ENCODE assay signal across 8 cellular contexts in the genomic region with DNA sequence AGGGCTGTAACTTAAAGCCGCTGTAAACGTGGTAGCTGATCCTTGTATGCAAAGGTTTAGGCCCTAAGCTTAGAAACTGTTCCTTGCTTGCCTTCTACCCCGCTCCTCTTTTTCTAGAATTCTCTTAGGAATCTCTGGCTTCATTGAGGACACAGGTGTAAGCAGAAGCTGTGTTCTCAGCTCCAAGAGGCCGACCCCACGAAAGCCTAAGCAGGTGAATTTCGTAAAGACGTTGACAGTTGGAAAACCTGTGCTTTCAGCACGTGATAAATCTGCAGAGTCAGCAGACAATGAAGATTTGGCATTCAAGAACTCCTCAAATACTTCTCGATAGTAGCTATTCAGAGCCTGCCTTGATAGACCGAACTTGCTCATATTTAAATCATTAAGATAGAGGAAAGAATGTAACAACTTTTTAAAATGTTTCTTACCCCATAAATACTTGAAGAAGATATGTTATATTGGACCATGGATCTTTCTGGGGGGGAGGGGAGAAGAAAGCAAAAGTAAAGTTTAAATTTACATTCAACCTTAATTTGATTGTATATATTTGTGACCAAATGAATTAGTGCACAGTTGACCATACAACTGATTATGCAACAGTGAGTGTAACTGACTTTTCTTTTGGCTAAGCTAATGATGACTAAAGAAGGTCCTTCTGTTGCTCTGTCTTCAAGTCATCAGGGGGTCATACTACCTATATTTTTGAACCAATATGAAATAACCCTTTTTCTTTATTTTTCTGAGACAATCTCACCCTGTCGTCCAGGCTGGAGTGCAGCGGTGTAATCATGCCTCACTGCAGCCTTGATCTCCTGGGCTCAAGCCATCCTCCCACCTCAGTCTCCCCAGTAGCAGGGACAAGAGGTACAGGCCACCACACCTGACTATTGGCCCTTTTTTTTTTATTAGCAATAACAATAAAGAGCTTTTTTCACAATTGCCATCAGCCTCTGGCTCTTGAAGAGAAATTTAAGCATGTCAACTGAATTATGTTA. TPM values are rescaled to one million over a fixed set of nuclear protein-coding genes. Genes with fewer than 3 reads are reported as not detected.
DNase-seq lines count a peak whose midpoint lies in the region; ATAC-seq, FAIRE-seq and TF ChIP-seq lines count a peak whose summit lies in the region.

No MANE protein-coding gene starts in this region.

- ATAC-seq in activated CD4-positive, CD25-positive, alpha-beta regulatory T cell treated with anti-CD3 and anti-CD28 coated beads, Interleukin-2, amount 50 U/mL, for 24 hours: no peak

- H3K9me3 Mint-ChIP-seq in activated naive CD8-positive, alpha-beta T cell (ENCODE audit: low read depth): no peaks in the 10 kb centered on the region

- no peaks in the 10 kb centered on the region for H3K27me3 ChIP-seq in HUES6 (ENCODE audit: control insufficient read depth, insufficient read depth, low read length)
- H3K27me3 ChIP-seq in keratinocyte (ENCODE audit: control insufficient read depth, extremely low read depth, insufficient read depth, low read length): no peaks in the 10 kb centered on the region
- no peaks in the 10 kb centered on the region for H3K27me3 ChIP-seq in suprapubic skin

- intact Hi-C loops in posterior vena cava (cut with DNase I): loop anchor here (5.0 to 10.0 kb wide), 2 partner anchors 58 to 60 kb away; no protein-coding TSS in a partner anchor

- H3K27ac ChIP-seq in HUES6 (ENCODE audit: low read depth, low read length) (peak overlapping the region; percentile 98), keratinocyte (ENCODE audit: control insufficient read depth, insufficient read depth, low read length) (peak overlapping the region; percentile 89), suprapubic skin (peak overlapping the region; percentile 100)

- dilution Hi-C loops in keratinocyte (cut with MboI; ENCODE audit: extremely low pct_ligation_motif_present, low sequenced_read_pairs): no loop called here

- H3K27me3 Mint-ChIP-seq in activated naive CD8-positive, alpha-beta T cell: no peaks in the 10 kb centered on the region

- peaks cover 11% of the 10 kb centered on the region for H4K20me1 ChIP-seq in keratinocyte (ENCODE audit: control insufficient read depth, extremely low read depth, insufficient read depth, low read length)

- H3K79me2 ChIP-seq in keratinocyte (ENCODE audit: control insufficient read depth, insufficient read depth, low read length): peaks cover 42% of the 10 kb centered on the region

- peaks cover 62% of the 10 kb centered on the region for H3K4me1 Mint-ChIP-seq in activated naive CD8-positive, alpha-beta T cell (ENCODE audit: low read depth)

- H2AFZ ChIP-seq in keratinocyte (ENCODE audit: control insufficient read depth, low read length): peak overlapping the region; percentile 71

- H3K36me3 Mint-ChIP-seq in activated naive CD8-positive, alpha-beta T cell: peaks cover 7% of the 10 kb centered on the region

- peak; percentile 72 for DNase-seq in DMS114 treated with DMSO at 0.1 percent for 48 hours (lab: John Stamatoyannopoulos, UW; ENCODE audit: unreplicated experiment)
- no peak for DNase-seq in keratinocyte (ENCODE audit: low read depth, low spot score)
- DNase-seq in suprapubic skin (ENCODE audit: low spot score in 2 of 2): peak in 1 of 2 donors; percentile 44
- no peak for DNase-seq in HTR-8/SVneo (ENCODE audit: insufficient read length, low spot score)
- DNase-seq in posterior vena cava (ENCODE audit: low spot score): no peak

- H3K4me1 ChIP-seq in HUES6 (ENCODE audit: control insufficient read depth, insufficient read depth, low read length) (peaks cover 18% of the 10 kb centered on the region), keratinocyte (ENCODE audit: control insufficient read depth, extremely low read depth, insufficient read depth, low read length) (peaks cover 24% of the 10 kb centered on the region), suprapubic skin (peaks cover 39% of the 10 kb centered on the region)

- H3K36me3 ChIP-seq in HUES6 (ENCODE audit: control insufficient read depth, insufficient read depth, low read length) (0 out of 2 replicates have a peak, but pooled peaks cover 3% of the 10 kb centered on the region), keratinocyte (ENCODE audit: control insufficient read depth in 2 of 2, extremely low read depth in 1 of 2, insufficient read depth in 2 of 2, low read length in 2 of 2) (no peaks in the 10 kb centered on the region), suprapubic skin (no peaks in the 10 kb centered on the region)

- TF ChIP-seq CTCF in keratinocyte (optimal IDR thresholded peaks at IDR 0.05 in 1 of 3, IDR thresholded peaks at IDR 0.05 in 1 of 3, conservative IDR thresholded peaks at IDR 0.05 in 1 of 3; ENCODE audit: extremely low read depth in 1 of 3, insufficient read depth in 2 of 3, low read length in 3 of 3): no peak
- TF ChIP-seq CTCF in suprapubic skin (IDR thresholded peaks at IDR 0.05): no peak

- H3K9me1 ChIP-seq in keratinocyte (ENCODE audit: control insufficient read depth, extremely low read depth, insufficient read depth, low read length): no peaks in the 10 kb centered on the region

- peak overlapping the region; percentile 99 for H3K4me2 ChIP-seq in keratinocyte (ENCODE audit: control insufficient read depth, extremely low read depth, insufficient read depth, low read depth, low read length)

- no peak for TF ChIP-seq POLR2A in suprapubic skin (IDR thresholded peaks at IDR 0.05)

- H3K4me3 Mint-ChIP-seq in activated naive CD8-positive, alpha-beta T cell: peak overlapping the region; percentile 82

- H3K9ac ChIP-seq in HUES6 (ENCODE audit: low read length) (peak overlapping the region; percentile 97), keratinocyte (ENCODE audit: control insufficient read depth, extremely low read depth, insufficient read depth, low read length) (peak overlapping the region; percentile 97)

- FAIRE-seq in keratinocyte (lab: Jason Lieb, UNC): no peak
- FAIRE-seq in HTR-8/SVneo (lab: Jason Lieb, UNC): no peak

- 17% methylated on average over 12 of the region's 12 CpGs for WGBS in suprapubic skin

- H3K9me3 ChIP-seq in HUES6 (ENCODE audit: control insufficient read depth, insufficient read depth, low read depth, low read length) (no peaks in the 10 kb centered on the region), keratinocyte (ENCODE audit: control insufficient read depth, low read depth, low read length) (no peaks in the 10 kb centered on the region), suprapubic skin (no peaks in the 10 kb centered on the region)

- H3K27ac Mint-ChIP-seq in activated naive CD8-positive, alpha-beta T cell: peak overlapping the region; percentile 94

- TF ChIP-seq EP300 in suprapubic skin (IDR thresholded peaks at IDR 0.05): no peak

- H3K4me3 ChIP-seq in HUES6 (ENCODE audit: low read depth, low read length) (peak overlapping the region; percentile 100), keratinocyte (ENCODE audit: control insufficient read depth in 2 of 3, extremely low read depth in 1 of 3, insufficient read depth in 2 of 3, low read depth in 1 of 3, low read length in 3 of 3) (peak overlapping the region; percentile 83 to 88 (median 86)), suprapubic skin (peak overlapping the region; percentile 100)

RNA-seq across cellular contexts. Expression of a gene that starts 1.2 kb away (rescaled TPM):
- polyA plus RNA-seq in keratinocyte: 155 to 293 TPM (median 244 TPM) in 3 replicates
- 246 TPM for polyA plus RNA-seq in keratinocyte (2011; ENCODE audit: low read depth)
- polyA plus RNA-seq in keratinocyte (2011; cell fraction: cytosol; rRNA removed): 210 and 305 TPM in 2 replicates
- polyA plus RNA-seq in keratinocyte (2011; cell fraction: nucleus; rRNA removed): 133 and 158 TPM in 2 replicates
- polyA plus RNA-seq in keratinocyte (2012; ENCODE audit: low replicate concordance): 154 and 212 TPM in 2 replicates
- polyA minus RNA-seq in keratinocyte: 67.8 to 243 TPM (median 131 TPM) in 3 replicates
- 352 TPM for polyA minus RNA-seq in keratinocyte (2011; cell fraction: cytosol; rRNA and poly(A)+ RNA removed)
- 88.7 and 112 TPM in 2 replicates for polyA minus RNA-seq in keratinocyte (2011; cell fraction: nucleus; rRNA and poly(A)+ RNA removed)
- total RNA-seq in suprapubic skin: 100 to 1,000 TPM; 243 to 270 (median 256) TPM
- total RNA-seq in posterior vena cava: 100 to 1,000 TPM; 151 to 153 TPM
